ENCODE assay signal across 16 cellular contexts in genomic region chr5:82522912-82523311, GRCh38.
A peak's percentile ranks its signal among the peaks of the same experiment; 100 is the strongest.
DNase-seq lines count a peak whose midpoint lies in the region; TF ChIP-seq lines count a peak whose summit lies in the region.
"Had no signal": no experiment of that assay in that cellular context is flagged by ENCODE, and none has a peak within 500 bp of the region (broad histone marks: within the 10 kb centered on the region; RNA-seq: fewer than 3 reads in every experiment).

No MANE protein-coding gene starts in this region.

- no peaks in the 10 kb centered on the region for H3K36me3 ChIP-seq in tibial artery
- H3K36me3 ChIP-seq: Peyer's patch had no signal

- H3K27ac ChIP-seq in tibial artery = no peak overlapping the region
- H3K27ac ChIP-seq: Peyer's patch had no signal

- H3K4me3 ChIP-seq in epithelial cell of proximal tubule (ENCODE audit: low read depth, low read length) (no peak overlapping the region), tibial artery (no peak overlapping the region)
- H3K4me3 ChIP-seq: K562, Peyer's patch had no signal

- no peaks in the 10 kb centered on the region for H3K9me3 ChIP-seq in tibial artery
- H3K9me3 ChIP-seq: Peyer's patch had no signal

- H3K4me1 ChIP-seq in tibial artery = no peaks in the 10 kb centered on the region
- H3K4me1 ChIP-seq: Peyer's patch had no signal

- peak; percentile 18 for DNase-seq in NCI-H187 treated with DMSO at 0.1 percent for 48 hours (lab: John Stamatoyannopoulos, UW)
- DNase-seq in NCI-H446 treated with DMSO at 0.1 percent for 48 hours (lab: John Stamatoyannopoulos, UW) = peak; percentile 76
- DNase-seq in epithelial cell of proximal tubule (ENCODE audit: low read depth) = peak; percentile 16
- DNase-seq in retina = peak; percentile 80
- DNase-seq in stimulated activated CD8-positive, alpha-beta memory T cell treated with anti-CD3 and anti-CD28 coated beads, Interleukin-4, amount 100 ng/mL, for 48 hours = no peak
- no peak for DNase-seq in tibial artery
- DNase-seq in mucosa of gallbladder (ENCODE audit: low spot score) = no peak
- DNase-seq: Calu3; CD4-positive, alpha-beta T cell; DMS53; MV-4-11; NCI-H1436; NCI-H2081; Peyer's patch; Right ventricle myocardium superior had no signal

- no peaks in the 10 kb centered on the region for H3K27me3 ChIP-seq in tibial artery
- H3K27me3 ChIP-seq: Peyer's patch had no signal

- no peak for TF ChIP-seq CTCF in epithelial cell of proximal tubule (conservative IDR thresholded peaks at IDR 0.05; ENCODE audit: low read depth, low read length)
- TF ChIP-seq CTCF in tibial artery (IDR thresholded peaks at IDR 0.05) = no peak

- intact Hi-C loops in tibial artery (cut with DNase I; ENCODE audit: low total_unique reads) = no loop called here

Comparison
In these comparisons a context has a peak if more than half of its experiments do, and no peak if none do; other contexts are left out.
1. DNase-seq: peak in NCI-H187 treated with DMSO at 0.1 percent for 48 hours (single experiment), NCI-H446 treated with DMSO at 0.1 percent for 48 hours (single experiment), epithelial cell of proximal tubule (single experiment) and retina (single experiment); none in stimulated activated CD8-positive, alpha-beta memory T cell treated with anti-CD3 and anti-CD28 coated beads, Interleukin-4, amount 100 ng/mL, for 48 hours (single experiment), tibial artery (0 of 2) and mucosa of gallbladder (single experiment).